ENCODE assay signal across 37 cellular contexts in the genomic region with DNA sequence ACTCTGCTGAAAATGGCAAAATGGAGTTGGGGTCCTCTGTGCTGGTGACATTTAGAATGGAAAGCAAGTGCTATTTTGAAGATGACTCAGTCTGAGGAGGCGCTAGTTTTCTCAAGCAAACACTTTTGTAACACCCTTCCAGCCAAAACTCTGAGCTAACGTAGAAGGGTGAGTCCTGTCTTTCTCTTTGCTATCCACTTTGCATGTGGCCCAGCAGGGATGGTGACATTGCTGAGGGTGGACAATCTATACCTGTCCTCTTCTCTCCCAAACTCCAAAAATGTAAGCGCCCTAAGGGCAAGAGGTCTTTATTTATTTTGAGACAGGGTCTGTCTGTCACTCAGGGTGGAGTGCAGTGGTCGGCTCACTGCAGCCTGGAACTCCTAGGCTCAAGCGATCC.
"Had no signal": no experiment of that assay in that cellular context is flagged by ENCODE, and none has a peak within 500 bp of the region (broad histone marks: within the 10 kb centered on the region; RNA-seq: fewer than 3 reads in every experiment).

No MANE protein-coding gene starts in this region.

- H3K27me3 Mint-ChIP-seq: activated CD4-positive, alpha-beta memory T cell treated with anti-CD3 and anti-CD28 coated beads for 36 hours; activated CD4-positive, alpha-beta T cell treated with anti-CD3 and anti-CD28 coated beads for 36 hours; activated naive CD8-positive, alpha-beta T cell treated with anti-CD3 and anti-CD28 coated beads, Interleukin-2, amount 50 U/mL, for 24 hours had no signal

- H3K4me3 Mint-ChIP-seq: activated CD4-positive, alpha-beta memory T cell treated with anti-CD3 and anti-CD28 coated beads for 36 hours; activated CD4-positive, alpha-beta T cell treated with anti-CD3 and anti-CD28 coated beads for 36 hours; activated CD4-positive, alpha-beta T cell treated with anti-CD3 and anti-CD28 coated beads, Interleukin-2, amount 10 ng/mL, durations not matched to agents 24 days and 14 days; activated CD8-positive, alpha-beta memory T cell treated with anti-CD3 and anti-CD28 coated beads, Interleukin-2, amount 10 ng/mL, durations not matched to agents 7 days and 5 days; activated CD8-positive, alpha-beta T cell treated with anti-CD3 and anti-CD28 coated beads, Interleukin-2, amount 10 ng/mL, durations not matched to agents 7 days and 5 days; activated naive CD4-positive, alpha-beta T cell treated with anti-CD3 and anti-CD28 coated beads for 36 hours; activated naive CD4-positive, alpha-beta T cell treated with anti-CD3 and anti-CD28 coated beads, Interleukin-2, amount 50 U/mL, for 24 hours; activated naive CD8-positive, alpha-beta T cell treated with anti-CD3 and anti-CD28 coated beads for 36 hours; activated naive CD8-positive, alpha-beta T cell treated with anti-CD3 and anti-CD28 coated beads, Interleukin-2, amount 50 U/mL, for 24 hours; activated T-helper 1 cell treated with anti-CD3 and anti-CD28 coated beads, Interleukin-12 subunit alpha, Interleukin-12 subunit beta, Interleukin-2, Interleukin-4 antibody, amounts not matched to agents 30 ng/mL and 10 ng/mL and 1 ng/mL, durations not matched to agents 14 hours and 24 hours and 36 hours; brain; dendritic cell treated with granulocyte-macrophage colony-stimulating factor and Interleukin-4, amounts not matched to agents 40 ng/mL and 50 ng/mL, for 4 days; endodermal cell; T-helper 17 cell; T-helper 2 cell treated with Interferon-gamma antibody and Interleukin-4, amounts not matched to agents 5 μg/mL and 100 μg/mL, for 36 hours had no signal

- H3K27ac ChIP-seq: adrenal gland, breast epithelium, cardiac muscle cell, dorsolateral prefrontal cortex, WERI-Rb-1 had no signal

- H3K9me3 Mint-ChIP-seq: activated CD4-positive, alpha-beta memory T cell treated with anti-CD3 and anti-CD28 coated beads for 36 hours; activated CD4-positive, alpha-beta T cell treated with anti-CD3 and anti-CD28 coated beads, Interleukin-2, amount 10 ng/mL, durations not matched to agents 24 days and 14 days; activated naive CD4-positive, alpha-beta T cell treated with anti-CD3 and anti-CD28 coated beads for 36 hours; activated naive CD4-positive, alpha-beta T cell treated with anti-CD3 and anti-CD28 coated beads, Interleukin-2, amount 50 U/mL, for 24 hours; activated naive CD8-positive, alpha-beta T cell treated with anti-CD3 and anti-CD28 coated beads for 36 hours; activated naive CD8-positive, alpha-beta T cell treated with anti-CD3 and anti-CD28 coated beads, Interleukin-2, amount 50 U/mL, for 24 hours; activated T-helper 1 cell treated with anti-CD3 and anti-CD28 coated beads, Interleukin-12 subunit alpha, Interleukin-12 subunit beta, Interleukin-2, Interleukin-4 antibody, amounts not matched to agents 30 ng/mL and 10 ng/mL and 1 ng/mL, durations not matched to agents 14 hours and 24 hours and 36 hours; activated T-helper 2 cell treated with anti-CD3 and anti-CD28 coated beads, Interferon-gamma antibody, Interleukin-2, Interleukin-4, amounts not matched to agents 10 μg/mL and 5 μg/mL and 100 μg/mL, durations not matched to agents 14 hours and 24 hours and 36 hours; brain; dendritic cell treated with granulocyte-macrophage colony-stimulating factor and Interleukin-4, amounts not matched to agents 40 ng/mL and 50 ng/mL, for 4 days; T-helper 2 cell treated with Interferon-gamma antibody and Interleukin-4, amounts not matched to agents 5 μg/mL and 100 μg/mL, for 36 hours had no signal

- H3K36me3 ChIP-seq: breast epithelium had no signal

- H3K27me3 ChIP-seq: breast epithelium, dorsolateral prefrontal cortex had no signal

- H3K27ac Mint-ChIP-seq: activated CD4-positive, alpha-beta memory T cell treated with anti-CD3 and anti-CD28 coated beads for 36 hours; activated CD4-positive, alpha-beta T cell treated with anti-CD3 and anti-CD28 coated beads for 36 hours; activated CD4-positive, alpha-beta T cell treated with anti-CD3 and anti-CD28 coated beads, Interleukin-2, amount 10 ng/mL, durations not matched to agents 24 days and 14 days; activated CD8-positive, alpha-beta memory T cell treated with anti-CD3 and anti-CD28 coated beads, Interleukin-2, amount 10 ng/mL, durations not matched to agents 7 days and 5 days; activated CD8-positive, alpha-beta T cell treated with anti-CD3 and anti-CD28 coated beads, Interleukin-2, amount 10 ng/mL, durations not matched to agents 7 days and 5 days; activated naive CD4-positive, alpha-beta T cell treated with anti-CD3 and anti-CD28 coated beads for 36 hours; activated naive CD8-positive, alpha-beta T cell treated with anti-CD3 and anti-CD28 coated beads for 36 hours; activated naive CD8-positive, alpha-beta T cell treated with anti-CD3 and anti-CD28 coated beads, Interleukin-2, amount 50 U/mL, for 24 hours; activated T-helper 1 cell treated with anti-CD3 and anti-CD28 coated beads, Interleukin-12 subunit alpha, Interleukin-12 subunit beta, Interleukin-2, Interleukin-4 antibody, amounts not matched to agents 30 ng/mL and 10 ng/mL and 1 ng/mL, durations not matched to agents 14 hours and 24 hours and 36 hours; activated T-helper 2 cell treated with anti-CD3 and anti-CD28 coated beads, Interferon-gamma antibody, Interleukin-2, Interleukin-4, amounts not matched to agents 10 μg/mL and 5 μg/mL and 100 μg/mL, durations not matched to agents 14 hours and 24 hours and 36 hours; brain; dendritic cell treated with granulocyte-macrophage colony-stimulating factor and Interleukin-4, amounts not matched to agents 40 ng/mL and 50 ng/mL, for 4 days; endodermal cell; T-helper 17 cell; T-helper 2 cell treated with Interferon-gamma antibody and Interleukin-4, amounts not matched to agents 5 μg/mL and 100 μg/mL, for 36 hours had no signal

- DNase-seq: activated CD4-positive, alpha-beta memory T cell treated with anti-CD3 and anti-CD28 coated beads for 36 hours; activated CD4-positive, alpha-beta T cell treated with anti-CD3 and anti-CD28 coated beads for 36 hours; activated CD4-positive, alpha-beta T cell treated with anti-CD3 and anti-CD28 coated beads, Interleukin-2, amount 10 ng/mL, durations not matched to agents 24 days and 14 days; activated CD4-positive, CD25-positive, alpha-beta regulatory T cell; activated CD4-positive, CD25-positive, alpha-beta regulatory T cell treated with anti-CD3 and anti-CD28 coated beads, Interleukin-2, amount 50 U/mL, for 72 hours; activated CD8-positive, alpha-beta memory T cell treated with anti-CD3 and anti-CD28 coated beads, Interleukin-2, amount 10 ng/mL, durations not matched to agents 7 days and 5 days; activated CD8-positive, alpha-beta memory T cell treated with anti-CD3 and anti-CD28 coated beads, Interleukin-2, amount 50 U/mL, for 4 hours; activated CD8-positive, alpha-beta T cell treated with anti-CD3 and anti-CD28 coated beads, Interleukin-2, amount 10 ng/mL, durations not matched to agents 7 days and 5 days; activated effector memory CD4-positive, alpha-beta T cell treated with anti-CD3 and anti-CD28 coated beads, Interleukin-2, amount 50 U/mL, for 16 hours; activated naive CD4-positive, alpha-beta T cell treated with anti-CD3 and anti-CD28 coated beads for 36 hours; activated naive CD8-positive, alpha-beta T cell treated with anti-CD3 and anti-CD28 coated beads for 36 hours; activated naive CD8-positive, alpha-beta T cell treated with anti-CD3 and anti-CD28 coated beads, Interleukin-2, amount 50 U/mL, for 24 hours; activated T-cell treated with anti-CD3 and anti-CD28 coated beads, Interleukin-2, amount 50 U/mL, for 1 hour; activated T-cell treated with anti-CD3 and anti-CD28 coated beads, Interleukin-2, amount 50 U/mL, for 48 hours; adrenal gland; amygdala; central memory CD4-positive, alpha-beta T cell; cerebellar nuclear complex; dorsolateral prefrontal cortex; effector memory CD4-positive, alpha-beta T cell; endodermal cell; foreskin fibroblast; head of caudate nucleus; T-helper 1 cell; T-helper 17 cell; T1000; WERI-Rb-1 had no signal

- H3K9me3 ChIP-seq: adrenal gland, breast epithelium had no signal

- H3K4me3 ChIP-seq: adrenal gland, breast epithelium, cardiac muscle cell, coronary artery, dorsolateral prefrontal cortex had no signal

- H3K4me1 Mint-ChIP-seq: endodermal cell had no signal

- ATAC-seq: activated CD4-positive, alpha-beta T cell treated with anti-CD3 and anti-CD28 coated beads for 36 hours; activated CD8-positive, alpha-beta memory T cell treated with anti-CD3 and anti-CD28 coated beads, Interleukin-2, amount 10 ng/mL, durations not matched to agents 7 days and 5 days; activated CD8-positive, alpha-beta T cell treated with anti-CD3 and anti-CD28 coated beads, Interleukin-2, amount 10 ng/mL, durations not matched to agents 7 days and 5 days; activated naive CD8-positive, alpha-beta T cell treated with anti-CD3 and anti-CD28 coated beads, Interleukin-2, amount 50 U/mL, for 24 hours; esophagus mucosa; T-helper 17 cell had no signal
